In the genomic region with DNA sequence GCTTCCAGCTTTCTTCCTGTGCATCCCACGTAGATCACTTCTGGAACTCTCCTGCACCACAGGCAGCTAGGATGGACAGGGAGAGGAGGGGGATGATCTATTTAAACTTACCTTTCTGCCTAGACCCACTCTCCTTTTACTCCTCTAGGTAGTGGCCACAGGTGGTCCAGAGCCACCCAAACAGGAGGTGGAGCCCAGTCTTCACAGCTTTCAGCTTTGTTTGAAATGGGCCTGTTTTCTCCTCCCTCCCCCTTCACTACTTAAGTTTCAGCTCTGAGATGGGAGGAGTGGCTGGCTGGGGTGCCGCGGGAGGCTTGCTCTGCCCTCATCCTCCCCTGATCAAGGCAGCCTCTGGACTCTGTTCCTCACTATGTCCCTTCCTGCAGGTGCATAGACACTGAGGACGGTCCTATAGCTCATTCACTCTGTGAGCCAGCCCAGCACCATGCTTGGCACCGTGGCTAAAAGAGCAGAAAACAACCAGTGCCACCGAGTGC, we compare ENCODE assay signal across 20 cellular contexts. TPM values are rescaled to one million over a fixed set of nuclear protein-coding genes. Genes with fewer than 3 reads are reported as not detected.
DNase-seq lines count a peak whose midpoint lies in the region; ATAC-seq, FAIRE-seq and TF ChIP-seq lines count a peak whose summit lies in the region.
"Had no signal": no experiment of that assay in that cellular context is flagged by ENCODE, and none has a peak within 500 bp of the region (broad histone marks: within the 10 kb centered on the region; RNA-seq: fewer than 3 reads in every experiment).

No MANE protein-coding gene starts in this region.

- H2BK12ac ChIP-seq in H1 (ENCODE audit: low read depth, low read length): peak overlapping the region; percentile 99

- H3K9ac ChIP-seq in H1 (replicated peaks in 1 of 4; ENCODE audit: extremely low read depth in 1 of 4, low read depth in 3 of 4, low read length in 3 of 4): no peak overlapping the region; a peak in 1 of 7 replicates
- H3K9ac ChIP-seq: KMS-11 had no signal

- peak overlapping the region; percentile 4 to 86; a peak in 2 of 4 replicates for H3K4me2 ChIP-seq in H1 (ENCODE audit: insufficient read depth in 1 of 2, low read depth in 2 of 2, low read length in 2 of 2)
- H3K4me2 ChIP-seq: KMS-11 had no signal

- H2AFZ ChIP-seq in H1 (ENCODE audit: low read length): no peak overlapping the region

- H4K20me1 ChIP-seq in H1 (replicated peaks in 1 of 2; ENCODE audit: control insufficient read depth in 1 of 2, insufficient read depth in 2 of 2, low read length in 2 of 2): no peaks in the 10 kb centered on the region

- CTCF ChIA-PET in H1 (lab: Charles Lee; ENCODE audit: partially characterized antibody): interaction anchor here (0.6 to 4.4 kb wide), 18 partner anchors 9 to 445 kb away, joined by 3 to 24 read pairs (median 3); no protein-coding TSS in a partner anchor

- H3K56ac ChIP-seq in H1 (replicated peaks; ENCODE audit: insufficient read length, low read depth, low read length): no peak overlapping the region

- H3K14ac ChIP-seq in H1 (ENCODE audit: insufficient read length): no peak overlapping the region

- peak overlapping the region; percentile 99 for H2BK20ac ChIP-seq in H1 (ENCODE audit: low read length)

- no peaks in the 10 kb centered on the region for H3K23me2 ChIP-seq in H1 (ENCODE audit: low read depth, low read length)

- peaks cover 30% of the 10 kb centered on the region for H3K4me1 ChIP-seq in left ventricle myocardium inferior
- peaks cover 0 to 27% (median 14%) of the 10 kb centered on the region in 9 donors for H3K4me1 ChIP-seq in heart right ventricle
- H3K4me1 ChIP-seq in H1 (replicated peaks in 1 of 4; ENCODE audit: control insufficient read depth in 3 of 4, insufficient read depth in 4 of 4, low read length in 3 of 4): peaks cover 25 to 39% (median 31%) of the 10 kb centered on the region in 4 experiments

- DNase-seq in left ventricle myocardium inferior: no peak
- no peak for DNase-seq in heart right ventricle
- DNase-seq in H1 (ENCODE audit: low read depth in 1 of 2, low spot score in 2 of 2): no peak
- peak; percentile 44 for DNase-seq in islet precursor cell
- no peak for DNase-seq in NCI-H82 treated with DMSO at 0.1 percent for 48 hours (lab: John Stamatoyannopoulos, UW; ENCODE audit: unreplicated experiment)
- DNase-seq in hypothalamus (lab: John Stamatoyannopoulos, UW): no peak
- DNase-seq in cerebellum (ENCODE audit: low spot score): no peak
- DNase-seq: 8988T; NCI-H1048; NCI-H774; NK-92 treated with Interleukin-12 subunit alpha and Interleukin-12 subunit beta, amount 100 ng/mL, for 24 hours had no signal

- peak overlapping the region; percentile 34 for H2BK120ac ChIP-seq in H1 (replicated peaks; ENCODE audit: low read depth, low read length)

- H3K4me3 ChIP-seq in left ventricle myocardium inferior: no peak overlapping the region
- H3K4me3 ChIP-seq in heart right ventricle: no peak overlapping the region
- H3K4me3 ChIP-seq in H1 (ENCODE audit: extremely low read depth in 1 of 4, insufficient read depth in 2 of 4, low read depth in 3 of 4, low read length in 4 of 4): peak overlapping the region in 1 of 4 experiments; percentile 8; a peak in 2 of 8 replicates

- peak overlapping the region; percentile 71; the same call in 1 of the 2 replicates for H2AK5ac ChIP-seq in H1 (ENCODE audit: low read depth, low read length)

- peak overlapping the region; percentile 48 for H3K4ac ChIP-seq in H1 (replicated peaks; ENCODE audit: insufficient read length, low read depth, low read length)

- no peaks in the 10 kb centered on the region for H3K79me1 ChIP-seq in H1 (ENCODE audit: low read depth, low read length)

- H3K18ac ChIP-seq in H1 (ENCODE audit: extremely low read depth, low read length): peak overlapping the region; percentile 88

- H4K91ac ChIP-seq in H1 (replicated peaks; ENCODE audit: insufficient read length, low read length): peak overlapping the region; percentile 78

- 36 to 37% methylated on average over 6 of the region's 6 CpGs for WGBS in heart right ventricle, 2 donors
- 49% methylated on average over 6 of the region's 6 CpGs; no CpG with 5 or more reads in 1 of the 2 experiments for WGBS in H1 (ENCODE audit: extremely low coverage in 1 of 2, insufficient coverage in 1 of 2, insufficient read length in 1 of 2, insufficient replicate concordance in 2 of 2, low coverage in 1 of 2, low lambda C conversion rate in 2 of 2, missing lambda C conversion rate in 1 of 2), 2 experiments

- no peak overlapping the region for H4K8ac ChIP-seq in H1 (ENCODE audit: extremely low read depth, insufficient read depth, low read length)

- ATAC-seq in heart right ventricle: no peak
- ATAC-seq in activated CD4-positive, CD25-positive, alpha-beta regulatory T cell treated with anti-CD3 and anti-CD28 coated beads, Interleukin-2, amount 50 U/mL, for 24 hours: no peak

- H3K79me2 ChIP-seq in H1 (ENCODE audit: control insufficient read depth in 1 of 2, insufficient read depth in 2 of 2, low read length in 2 of 2): no peaks in the 10 kb centered on the region

- H3K23ac ChIP-seq in H1 (ENCODE audit: insufficient read length): no peak overlapping the region

- TF ChIP-seq CTCF in left ventricle myocardium inferior (IDR thresholded peaks at IDR 0.05; ENCODE audit: borderline replicate concordance) (no peak), heart right ventricle (IDR thresholded peaks at IDR 0.05) (no peak), H1 (IDR thresholded peaks at IDR 0.05; ENCODE audit: control extremely low read depth in 1 of 3, insufficient read depth in 1 of 3, low read depth in 1 of 3, low read length in 3 of 3) (no peak)

- POLR2A ChIA-PET in H1 (lab: Charles Lee; ENCODE audit: partially characterized antibody): interaction anchor here (1.7 to 4.7 kb wide), 4 partner anchors 9 to 13 kb away, joined by 4 to 21 read pairs (median 6); no protein-coding TSS in a partner anchor

- intact Hi-C loops in left ventricle myocardium inferior (cut with micrococcal nuclease) (no loop called here), heart right ventricle (cut with DNase I) (no loop called here)

- peak overlapping the region; percentile 95; the same call in 1 of the 2 replicates for H2BK5ac ChIP-seq in H1 (ENCODE audit: low read depth, low read length)

- H3K36me3 ChIP-seq in left ventricle myocardium inferior: no peaks in the 10 kb centered on the region
- no peaks in the 10 kb centered on the region for H3K36me3 ChIP-seq in heart right ventricle
- no peaks in the 10 kb centered on the region for H3K36me3 ChIP-seq in H1 (ENCODE audit: control insufficient read depth in 2 of 4, insufficient read depth in 4 of 4, low read length in 3 of 4)
- H3K36me3 ChIP-seq: BE2C had no signal

- TF ChIP-seq RAD21 in H1 (IDR thresholded peaks at IDR 0.05 in 1 of 2, conservative IDR thresholded peaks at IDR 0.05 in 1 of 2; ENCODE audit: low read depth in 2 of 2, low read length in 2 of 2): no peak

- H3K27me3 ChIP-seq in left ventricle myocardium inferior (ENCODE audit: low read depth): peaks cover 68% of the 10 kb centered on the region
- peaks cover 0 to 35% (median 11%) of the 10 kb centered on the region in 7 donors for H3K27me3 ChIP-seq in heart right ventricle
- peaks cover 0 to 2% (median 0%) of the 10 kb centered on the region in 4 experiments; a peak in 3 of 7 replicates for H3K27me3 ChIP-seq in H1 (replicated peaks in 1 of 4; ENCODE audit: control insufficient read depth in 3 of 4, extremely low read depth in 1 of 4, insufficient read depth in 3 of 4, low read length in 3 of 4)
- H3K27me3 ChIP-seq: BE2C had no signal

- H3K9me3 ChIP-seq in left ventricle myocardium inferior (replicated peaks) (no peaks in the 10 kb centered on the region), heart right ventricle (no peaks in the 10 kb centered on the region), H1 (ENCODE audit: insufficient read depth in 2 of 2, low read depth in 1 of 2, low read length in 1 of 2) (no peaks in the 10 kb centered on the region)
- H3K9me3 ChIP-seq: BE2C had no signal

- H3K27ac ChIP-seq in left ventricle myocardium inferior (replicated peaks) (peak overlapping the region; percentile 71), heart right ventricle (peak overlapping the region in 1 of 10 donors; percentile 10), H1 (ENCODE audit: low read depth, low read length) (no peak overlapping the region)
- H3K27ac ChIP-seq: KMS-11 had no signal

- FAIRE-seq in H1 (lab: Jason Lieb, UNC): no peak
- FAIRE-seq: GM19239, H54 had no signal

- peak overlapping the region; percentile 96; the same call in 1 of the 2 replicates for H2BK15ac ChIP-seq in H1 (ENCODE audit: low read length)

- peak overlapping the region; percentile 24 for H4K5ac ChIP-seq in H1 (ENCODE audit: insufficient read length, low read depth, low read length)

- no peak for TF ChIP-seq EP300 in H1 (IDR thresholded peaks at IDR 0.05; ENCODE audit: borderline replicate concordance in 1 of 2, low read depth in 2 of 2, low read length in 2 of 2)

- TF ChIP-seq POLR2A in H1 (IDR thresholded peaks at IDR 0.05; ENCODE audit: control extremely low read depth in 1 of 2, low read depth in 2 of 2, low read length in 2 of 2): no peak

TF ChIP-seq in H1, 55 proteins besides CTCF, POLR2A, EP300 and RAD21 (continues in another document):
- no peak for TF ChIP-seq KDM1A (IDR thresholded peaks at IDR 0.05; ENCODE audit: borderline replicate concordance, low read length)
- no peak for TF ChIP-seq RXRA (IDR thresholded peaks at IDR 0.05; ENCODE audit: insufficient read depth, low read depth, low read length)
- no peak for TF ChIP-seq FOSL1 (IDR thresholded peaks at IDR 0.05; ENCODE audit: insufficient read depth, low read depth, low read length)
- TF ChIP-seq YY1 (IDR thresholded peaks at IDR 0.05; ENCODE audit: low read depth, low read length): no peak

RNA-seq across cellular contexts. Expression of gene CELF4, which starts 12.6 kb away (rescaled TPM):
- total RNA-seq in left ventricle myocardium inferior: 0.60 TPM
- total RNA-seq in heart right ventricle: 1 to 10 TPM in 1 of 10 donors, under 1 TPM in 8, not detected in 1; 0.08 to 1.2 (median 0.32) TPM
- under 1 TPM; 0.07 TPM for polyA plus RNA-seq in heart right ventricle
- total RNA-seq in H1 (2021; fragmentation: NEBNext Ultra II Directional; extraction: Animal tissue kit (Norgen Biotek cat#: 25700)): 3.3 and 3.4 TPM in 2 replicates
- 1.6 and 2.8 TPM in 2 replicates for polyA plus RNA-seq in H1 (2011; rRNA removed)
- 1.6 TPM for polyA plus RNA-seq in H1 (2011; cell fraction: cytosol; rRNA removed)
- 4.1 TPM for polyA plus RNA-seq in H1 (2011; cell fraction: nucleus; rRNA removed)
- polyA plus RNA-seq in H1 (2012, experiment 1 of 2): 1.6 to 3.7 TPM (median 2.9 TPM) in 4 replicates
- 1.5 TPM for polyA plus RNA-seq in H1 (2012, experiment 2 of 2)
- 11.9 TPM for polyA plus RNA-seq in H1 (2013, experiment 1 of 2)
- 11.2 TPM for polyA plus RNA-seq in H1 (2013, experiment 2 of 2)
- polyA minus RNA-seq in H1 (2011; rRNA and poly(A)+ RNA removed): 0.63 and 0.93 TPM in 2 replicates
- 1.4 TPM for polyA minus RNA-seq in H1 (2011; cell fraction: cytosol; rRNA and poly(A)+ RNA removed)
- 5.7 TPM for polyA minus RNA-seq in H1 (2011; cell fraction: nucleus; rRNA and poly(A)+ RNA removed)
- 62.9 TPM for total RNA-seq in cerebellum
- total RNA-seq: HFFc6, IMR-90, SK-MEL-5 had no signal
- polyA plus RNA-seq: CD14-positive monocyte, IMR-90 had no signal

Comparison
In these comparisons a context has a peak if more than half of its experiments do, and no peak if none do; other contexts are left out.
1. RNA of gene CELF4, which starts 12.6 kb away (total RNA-seq): 62.9 TPM in cerebellum (single experiment); 3.3 to 3.4 TPM in H1, 0.60 TPM in left ventricle myocardium inferior (single experiment) and 0.08 to 1.2 TPM in heart right ventricle; every median in the first group is over 10 times any median in the second.